Comparison of ENCODE assay signal across 1 cellular context in the genomic region with DNA sequence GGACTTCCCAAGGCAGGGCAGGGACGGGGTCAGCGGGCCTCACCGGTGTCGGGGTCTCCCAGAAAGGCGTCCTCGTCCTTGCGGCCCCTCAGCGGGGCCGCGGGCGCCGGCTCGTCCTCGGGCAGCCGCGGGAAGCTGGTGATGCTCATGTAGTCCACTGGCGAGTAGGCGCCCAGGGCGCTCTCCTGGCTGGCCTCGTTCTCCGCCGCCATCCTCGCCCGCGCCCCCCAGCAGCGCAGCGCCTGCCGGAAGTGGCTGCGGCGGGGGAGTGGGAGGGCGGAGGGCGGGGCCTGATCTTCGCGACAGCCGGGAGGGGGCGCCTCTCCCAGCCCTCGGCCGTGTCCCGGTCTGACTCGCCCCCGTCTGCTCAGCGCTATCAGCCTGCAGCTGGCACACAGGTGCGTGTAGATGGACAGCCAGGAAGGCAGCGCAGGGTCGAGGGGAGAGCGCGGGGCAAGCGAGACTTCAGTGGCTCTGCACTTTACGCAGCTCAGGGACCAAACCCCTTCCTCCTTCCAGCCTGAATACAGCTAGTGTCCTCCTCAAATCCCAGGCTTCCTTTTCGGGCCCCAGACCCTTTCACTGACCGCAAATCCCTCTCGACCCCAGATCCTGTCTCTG.
TF ChIP-seq lines count a peak whose summit lies in the region.

A gene with protein sequence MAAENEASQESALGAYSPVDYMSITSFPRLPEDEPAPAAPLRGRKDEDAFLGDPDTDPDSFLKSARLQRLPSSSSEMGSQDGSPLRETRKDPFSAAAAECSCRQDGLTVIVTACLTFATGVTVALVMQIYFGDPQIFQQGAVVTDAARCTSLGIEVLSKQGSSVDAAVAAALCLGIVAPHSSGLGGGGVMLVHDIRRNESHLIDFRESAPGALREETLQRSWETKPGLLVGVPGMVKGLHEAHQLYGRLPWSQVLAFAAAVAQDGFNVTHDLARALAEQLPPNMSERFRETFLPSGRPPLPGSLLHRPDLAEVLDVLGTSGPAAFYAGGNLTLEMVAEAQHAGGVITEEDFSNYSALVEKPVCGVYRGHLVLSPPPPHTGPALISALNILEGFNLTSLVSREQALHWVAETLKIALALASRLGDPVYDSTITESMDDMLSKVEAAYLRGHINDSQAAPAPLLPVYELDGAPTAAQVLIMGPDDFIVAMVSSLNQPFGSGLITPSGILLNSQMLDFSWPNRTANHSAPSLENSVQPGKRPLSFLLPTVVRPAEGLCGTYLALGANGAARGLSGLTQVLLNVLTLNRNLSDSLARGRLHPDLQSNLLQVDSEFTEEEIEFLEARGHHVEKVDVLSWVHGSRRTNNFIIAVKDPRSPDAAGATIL (minus strand): TSS at position 253 of the 621 bp plus-strand sequence. CDS start 41 bp downstream, at position 212.

TF ChIP-seq in HepG2, 621 proteins besides CTCF, POLR2A, EP300 and RAD21 (continued from another document and continues in another):
- TF ChIP-seq, protein P1, sequence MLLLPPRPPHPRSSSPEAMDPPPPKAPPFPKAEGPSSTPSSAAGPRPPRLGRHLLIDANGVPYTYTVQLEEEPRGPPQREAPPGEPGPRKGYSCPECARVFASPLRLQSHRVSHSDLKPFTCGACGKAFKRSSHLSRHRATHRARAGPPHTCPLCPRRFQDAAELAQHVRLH (CRISPR knock-in tag; IDR thresholded peaks at IDR 0.05; ENCODE audit: borderline replicate concordance, low read depth), result peak; percentile 99
- TF ChIP-seq, protein P2, sequence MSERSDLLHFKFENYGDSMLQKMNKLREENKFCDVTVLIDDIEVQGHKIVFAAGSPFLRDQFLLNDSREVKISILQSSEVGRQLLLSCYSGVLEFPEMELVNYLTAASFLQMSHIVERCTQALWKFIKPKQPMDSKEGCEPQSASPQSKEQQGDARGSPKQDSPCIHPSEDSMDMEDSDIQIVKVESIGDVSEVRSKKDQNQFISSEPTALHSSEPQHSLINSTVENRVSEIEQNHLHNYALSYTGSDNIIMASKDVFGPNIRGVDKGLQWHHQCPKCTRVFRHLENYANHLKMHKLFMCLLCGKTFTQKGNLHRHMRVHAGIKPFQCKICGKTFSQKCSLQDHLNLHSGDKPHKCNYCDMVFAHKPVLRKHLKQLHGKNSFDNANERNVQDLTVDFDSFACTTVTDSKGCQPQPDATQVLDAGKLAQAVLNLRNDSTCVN (CRISPR knock-in tag; IDR thresholded peaks at IDR 0.05; ENCODE audit: borderline replicate concordance), result peak; percentile 50; the same call in 1 of the 2 replicates
- TF ChIP-seq ETV6 (CRISPR knock-in tag; conservative IDR thresholded peaks at IDR 0.05), result peak; percentile 64; the same call in 1 of the 2 replicates
- TF ChIP-seq HMG20B (CRISPR knock-in tag; conservative IDR thresholded peaks at IDR 0.05), result peak; percentile 54; the same call in 1 of the 2 replicates
- TF ChIP-seq NFKBIZ (CRISPR knock-in tag; IDR thresholded peaks at IDR 0.05), result peak; percentile 64
- TF ChIP-seq, protein P3, sequence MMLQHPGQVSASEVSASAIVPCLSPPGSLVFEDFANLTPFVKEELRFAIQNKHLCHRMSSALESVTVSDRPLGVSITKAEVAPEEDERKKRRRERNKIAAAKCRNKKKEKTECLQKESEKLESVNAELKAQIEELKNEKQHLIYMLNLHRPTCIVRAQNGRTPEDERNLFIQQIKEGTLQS (CRISPR knock-in tag; IDR thresholded peaks at IDR 0.05), result peak; percentile 59; the same call in 1 of the 2 replicates
- peak; percentile 89; the same call in 1 of the 2 replicates for TF ChIP-seq REL (CRISPR knock-in tag; conservative IDR thresholded peaks at IDR 0.05)
- peak; percentile 36; the same call in 1 of the 2 replicates for TF ChIP-seq ZNF547 (CRISPR knock-in tag; IDR thresholded peaks at IDR 0.05)
- peak; percentile 98 for TF ChIP-seq ZNF792 (CRISPR knock-in tag; IDR thresholded peaks at IDR 0.05)
- peak; percentile 58; the same call in 1 of the 2 replicates for TF ChIP-seq CCDC6 (CRISPR knock-in tag; IDR thresholded peaks at IDR 0.05)
- peak; percentile 83; the same call in 1 of the 2 replicates for TF ChIP-seq MIER3 (CRISPR knock-in tag; IDR thresholded peaks at IDR 0.05; ENCODE audit: borderline replicate concordance)
- TF ChIP-seq ZBTB1 (CRISPR knock-in tag; IDR thresholded peaks at IDR 0.05; ENCODE audit: borderline replicate concordance), result no peak
- TF ChIP-seq TARDBP (CRISPR knock-in tag; IDR thresholded peaks at IDR 0.05), result peak; percentile 88; the same call in 1 of the 2 replicates
- no peak for TF ChIP-seq ZNF383 (CRISPR knock-in tag; IDR thresholded peaks at IDR 0.05; ENCODE audit: borderline replicate concordance)
- no peak for TF ChIP-seq PRMT3 (CRISPR knock-in tag; IDR thresholded peaks at IDR 0.05; ENCODE audit: borderline replicate concordance, low read depth)
- TF ChIP-seq, protein P4, sequence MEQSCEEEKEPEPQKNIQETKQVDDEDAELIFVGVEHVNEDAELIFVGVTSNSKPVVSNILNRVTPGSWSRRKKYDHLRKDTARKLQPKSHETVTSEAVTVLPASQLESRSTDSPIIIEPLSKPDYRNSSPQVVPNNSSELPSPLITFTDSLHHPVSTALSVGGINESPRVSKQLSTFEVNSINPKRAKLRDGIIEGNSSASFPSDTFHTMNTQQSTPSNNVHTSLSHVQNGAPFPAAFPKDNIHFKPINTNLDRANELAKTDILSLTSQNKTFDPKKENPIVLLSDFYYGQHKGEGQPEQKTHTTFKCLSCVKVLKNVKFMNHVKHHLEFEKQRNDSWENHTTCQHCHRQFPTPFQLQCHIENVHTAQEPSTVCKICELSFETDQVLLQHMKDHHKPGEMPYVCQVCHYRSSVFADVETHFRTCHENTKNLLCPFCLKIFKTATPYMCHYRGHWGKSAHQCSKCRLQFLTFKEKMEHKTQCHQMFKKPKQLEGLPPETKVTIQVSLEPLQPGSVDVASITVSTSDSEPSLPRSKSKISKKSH (CRISPR knock-in tag; IDR thresholded peaks at IDR 0.05; ENCODE audit: borderline replicate concordance), result peak; percentile 99
- TF ChIP-seq RXRB (CRISPR knock-in tag; IDR thresholded peaks at IDR 0.05; ENCODE audit: borderline replicate concordance), result peak; percentile 95
- TF ChIP-seq ZNF790 (CRISPR knock-in tag; IDR thresholded peaks at IDR 0.05; ENCODE audit: borderline replicate concordance), result peak; percentile 73; the same call in 1 of the 2 replicates
- no peak for TF ChIP-seq LCORL (IDR thresholded peaks at IDR 0.05)
- peak; percentile 95 for TF ChIP-seq LCORL (CRISPR knock-in tag; IDR thresholded peaks at IDR 0.05)
- peak; percentile 60; the same call in 1 of the 2 replicates for TF ChIP-seq CHD2 (IDR thresholded peaks at IDR 0.05; ENCODE audit: low read depth, low read length)
- TF ChIP-seq PAX8 (CRISPR knock-in tag; IDR thresholded peaks at IDR 0.05; ENCODE audit: borderline replicate concordance), result peak; percentile 21; the same call in 1 of the 2 replicates
- TF ChIP-seq, protein P5, sequence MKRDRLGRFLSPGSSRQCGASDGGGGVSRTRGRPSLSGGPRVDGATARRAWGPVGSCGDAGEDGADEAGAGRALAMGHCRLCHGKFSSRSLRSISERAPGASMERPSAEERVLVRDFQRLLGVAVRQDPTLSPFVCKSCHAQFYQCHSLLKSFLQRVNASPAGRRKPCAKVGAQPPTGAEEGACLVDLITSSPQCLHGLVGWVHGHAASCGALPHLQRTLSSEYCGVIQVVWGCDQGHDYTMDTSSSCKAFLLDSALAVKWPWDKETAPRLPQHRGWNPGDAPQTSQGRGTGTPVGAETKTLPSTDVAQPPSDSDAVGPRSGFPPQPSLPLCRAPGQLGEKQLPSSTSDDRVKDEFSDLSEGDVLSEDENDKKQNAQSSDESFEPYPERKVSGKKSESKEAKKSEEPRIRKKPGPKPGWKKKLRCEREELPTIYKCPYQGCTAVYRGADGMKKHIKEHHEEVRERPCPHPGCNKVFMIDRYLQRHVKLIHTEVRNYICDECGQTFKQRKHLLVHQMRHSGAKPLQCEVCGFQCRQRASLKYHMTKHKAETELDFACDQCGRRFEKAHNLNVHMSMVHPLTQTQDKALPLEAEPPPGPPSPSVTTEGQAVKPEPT (CRISPR knock-in tag; IDR thresholded peaks at IDR 0.05; ENCODE audit: low read depth), result no peak
- no peak for TF ChIP-seq RFX3 (CRISPR knock-in tag; IDR thresholded peaks at IDR 0.05)
- TF ChIP-seq GABPA (IDR thresholded peaks at IDR 0.05; ENCODE audit: low read depth, low read length), result peak; percentile 68
- TF ChIP-seq GABPA (CRISPR knock-in tag; IDR thresholded peaks at IDR 0.05; ENCODE audit: low read depth), result peak; percentile 83
- TF ChIP-seq ZNF121 (CRISPR knock-in tag; IDR thresholded peaks at IDR 0.05), result 0 out of 2 replicates have a peak, but pooled peaks have one; percentile 57
- TF ChIP-seq FOXA3 (CRISPR knock-in tag; IDR thresholded peaks at IDR 0.05), result peak; percentile 84
- TF ChIP-seq, protein P6, sequence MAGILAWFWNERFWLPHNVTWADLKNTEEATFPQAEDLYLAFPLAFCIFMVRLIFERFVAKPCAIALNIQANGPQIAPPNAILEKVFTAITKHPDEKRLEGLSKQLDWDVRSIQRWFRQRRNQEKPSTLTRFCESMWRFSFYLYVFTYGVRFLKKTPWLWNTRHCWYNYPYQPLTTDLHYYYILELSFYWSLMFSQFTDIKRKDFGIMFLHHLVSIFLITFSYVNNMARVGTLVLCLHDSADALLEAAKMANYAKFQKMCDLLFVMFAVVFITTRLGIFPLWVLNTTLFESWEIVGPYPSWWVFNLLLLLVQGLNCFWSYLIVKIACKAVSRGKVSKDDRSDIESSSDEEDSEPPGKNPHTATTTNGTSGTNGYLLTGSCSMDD (CRISPR knock-in tag; IDR thresholded peaks at IDR 0.05), result no peak
- peak; percentile 92; the same call in 1 of the 2 replicates for TF ChIP-seq SMAD9 (CRISPR knock-in tag; IDR thresholded peaks at IDR 0.05)
- peak; percentile 88 for TF ChIP-seq SNAPC2 (CRISPR knock-in tag; IDR thresholded peaks at IDR 0.05)
- no peak for TF ChIP-seq IKZF1 (IDR thresholded peaks at IDR 0.05)
- TF ChIP-seq DMAP1 (CRISPR knock-in tag; IDR thresholded peaks at IDR 0.05), result peak; percentile 56
- TF ChIP-seq, protein P7, sequence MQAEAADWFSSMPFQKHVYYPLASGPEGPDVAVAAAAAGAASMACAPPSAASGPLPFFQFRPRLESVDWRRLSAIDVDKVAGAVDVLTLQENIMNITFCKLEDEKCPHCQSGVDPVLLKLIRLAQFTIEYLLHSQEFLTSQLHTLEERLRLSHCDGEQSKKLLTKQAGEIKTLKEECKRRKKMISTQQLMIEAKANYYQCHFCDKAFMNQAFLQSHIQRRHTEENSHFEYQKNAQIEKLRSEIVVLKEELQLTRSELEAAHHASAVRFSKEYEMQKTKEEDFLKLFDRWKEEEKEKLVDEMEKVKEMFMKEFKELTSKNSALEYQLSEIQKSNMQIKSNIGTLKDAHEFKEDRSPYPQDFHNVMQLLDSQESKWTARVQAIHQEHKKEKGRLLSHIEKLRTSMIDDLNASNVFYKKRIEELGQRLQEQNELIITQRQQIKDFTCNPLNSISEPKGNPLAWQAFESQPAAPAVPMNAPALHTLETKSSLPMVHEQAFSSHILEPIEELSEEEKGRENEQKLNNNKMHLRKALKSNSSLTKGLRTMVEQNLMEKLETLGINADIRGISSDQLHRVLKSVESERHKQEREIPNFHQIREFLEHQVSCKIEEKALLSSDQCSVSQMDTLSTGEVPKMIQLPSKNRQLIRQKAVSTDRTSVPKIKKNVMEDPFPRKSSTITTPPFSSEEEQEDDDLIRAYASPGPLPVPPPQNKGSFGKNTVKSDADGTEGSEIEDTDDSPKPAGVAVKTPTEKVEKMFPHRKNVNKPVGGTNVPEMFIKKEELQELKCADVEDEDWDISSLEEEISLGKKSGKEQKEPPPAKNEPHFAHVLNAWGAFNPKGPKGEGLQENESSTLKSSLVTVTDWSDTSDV (CRISPR knock-in tag; IDR thresholded peaks at IDR 0.05), result peak; percentile 91; the same call in 1 of the 2 replicates
- TF ChIP-seq, protein P8, sequence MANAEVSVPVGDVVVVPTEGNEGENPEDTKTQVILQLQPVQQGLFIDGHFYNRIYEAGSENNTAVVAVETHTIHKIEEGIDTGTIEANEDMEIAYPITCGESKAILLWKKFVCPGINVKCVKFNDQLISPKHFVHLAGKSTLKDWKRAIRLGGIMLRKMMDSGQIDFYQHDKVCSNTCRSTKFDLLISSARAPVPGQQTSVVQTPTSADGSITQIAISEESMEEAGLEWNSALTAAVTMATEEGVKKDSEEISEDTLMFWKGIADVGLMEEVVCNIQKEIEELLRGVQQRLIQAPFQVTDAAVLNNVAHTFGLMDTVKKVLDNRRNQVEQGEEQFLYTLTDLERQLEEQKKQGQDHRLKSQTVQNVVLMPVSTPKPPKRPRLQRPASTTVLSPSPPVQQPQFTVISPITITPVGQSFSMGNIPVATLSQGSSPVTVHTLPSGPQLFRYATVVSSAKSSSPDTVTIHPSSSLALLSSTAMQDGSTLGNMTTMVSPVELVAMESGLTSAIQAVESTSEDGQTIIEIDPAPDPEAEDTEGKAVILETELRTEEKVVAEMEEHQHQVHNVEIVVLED (CRISPR knock-in tag; IDR thresholded peaks at IDR 0.05; ENCODE audit: borderline replicate concordance), result peak; percentile 81
- TF ChIP-seq ZNF549 (CRISPR knock-in tag; IDR thresholded peaks at IDR 0.05), result no peak
- TF ChIP-seq MEIS1 (CRISPR knock-in tag; IDR thresholded peaks at IDR 0.05; ENCODE audit: borderline replicate concordance), result peak; percentile 96
- peak; percentile 81 for TF ChIP-seq GATAD1 (CRISPR knock-in tag; IDR thresholded peaks at IDR 0.05)
- TF ChIP-seq RELA (CRISPR knock-in tag; IDR thresholded peaks at IDR 0.05), result peak; percentile 82; the same call in 1 of the 2 replicates
- TF ChIP-seq ZNF616 (CRISPR knock-in tag; IDR thresholded peaks at IDR 0.05; ENCODE audit: low read depth), result peak; percentile 73
- TF ChIP-seq, protein P9, sequence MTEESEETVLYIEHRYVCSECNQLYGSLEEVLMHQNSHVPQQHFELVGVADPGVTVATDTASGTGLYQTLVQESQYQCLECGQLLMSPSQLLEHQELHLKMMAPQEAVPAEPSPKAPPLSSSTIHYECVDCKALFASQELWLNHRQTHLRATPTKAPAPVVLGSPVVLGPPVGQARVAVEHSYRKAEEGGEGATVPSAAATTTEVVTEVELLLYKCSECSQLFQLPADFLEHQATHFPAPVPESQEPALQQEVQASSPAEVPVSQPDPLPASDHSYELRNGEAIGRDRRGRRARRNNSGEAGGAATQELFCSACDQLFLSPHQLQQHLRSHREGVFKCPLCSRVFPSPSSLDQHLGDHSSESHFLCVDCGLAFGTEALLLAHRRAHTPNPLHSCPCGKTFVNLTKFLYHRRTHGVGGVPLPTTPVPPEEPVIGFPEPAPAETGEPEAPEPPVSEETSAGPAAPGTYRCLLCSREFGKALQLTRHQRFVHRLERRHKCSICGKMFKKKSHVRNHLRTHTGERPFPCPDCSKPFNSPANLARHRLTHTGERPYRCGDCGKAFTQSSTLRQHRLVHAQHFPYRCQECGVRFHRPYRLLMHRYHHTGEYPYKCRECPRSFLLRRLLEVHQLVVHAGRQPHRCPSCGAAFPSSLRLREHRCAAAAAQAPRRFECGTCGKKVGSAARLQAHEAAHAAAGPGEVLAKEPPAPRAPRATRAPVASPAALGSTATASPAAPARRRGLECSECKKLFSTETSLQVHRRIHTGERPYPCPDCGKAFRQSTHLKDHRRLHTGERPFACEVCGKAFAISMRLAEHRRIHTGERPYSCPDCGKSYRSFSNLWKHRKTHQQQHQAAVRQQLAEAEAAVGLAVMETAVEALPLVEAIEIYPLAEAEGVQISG (CRISPR knock-in tag; IDR thresholded peaks at IDR 0.05), result peak; percentile 89
- no peak for TF ChIP-seq ZSCAN22 (CRISPR knock-in tag; IDR thresholded peaks at IDR 0.05)
- TF ChIP-seq, protein P10, sequence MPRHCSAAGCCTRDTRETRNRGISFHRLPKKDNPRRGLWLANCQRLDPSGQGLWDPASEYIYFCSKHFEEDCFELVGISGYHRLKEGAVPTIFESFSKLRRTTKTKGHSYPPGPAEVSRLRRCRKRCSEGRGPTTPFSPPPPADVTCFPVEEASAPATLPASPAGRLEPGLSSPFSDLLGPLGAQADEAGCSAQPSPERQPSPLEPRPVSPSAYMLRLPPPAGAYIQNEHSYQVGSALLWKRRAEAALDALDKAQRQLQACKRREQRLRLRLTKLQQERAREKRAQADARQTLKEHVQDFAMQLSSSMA (CRISPR knock-in tag; IDR thresholded peaks at IDR 0.05), result 0 out of 2 replicates have a peak, but pooled peaks have one; percentile 10
- TF ChIP-seq ELF3 (CRISPR knock-in tag; IDR thresholded peaks at IDR 0.05), result peak; percentile 99
- peak; percentile 26; the same call in 1 of the 2 replicates for TF ChIP-seq BRCA1 (CRISPR knock-in tag; IDR thresholded peaks at IDR 0.05)
